10 cellular contexts compared by ENCODE assay signal in genomic region chr9:14992516-14992915, GRCh38.
DNase-seq lines count a peak whose midpoint lies in the region; ATAC-seq, FAIRE-seq and TF ChIP-seq lines count a peak whose summit lies in the region.
"Had no signal": no experiment of that assay in that cellular context is flagged by ENCODE, and none has a peak within 500 bp of the region (broad histone marks: within the 10 kb centered on the region; RNA-seq: fewer than 3 reads in every experiment).

No MANE protein-coding gene starts in this region.

- peak; percentile 62 for DNase-seq in NCI-H2196 (lab: John Stamatoyannopoulos, UW; ENCODE audit: unreplicated experiment)
- DNase-seq in NCI-H2196 treated with DMSO at 0.1 percent for 48 hours (lab: John Stamatoyannopoulos, UW; ENCODE audit: unreplicated experiment), result no peak
- DNase-seq in Panc1 (ENCODE audit: low read depth, low spot score), result no peak
- peak; percentile 15 for DNase-seq in fibroblast of mammary gland (ENCODE audit: low read depth)
- no peak for DNase-seq in GM12891 (ENCODE audit: insufficient read length, low spot score)
- no peak for DNase-seq in Calu3
- DNase-seq in stimulated activated CD8-positive, alpha-beta memory T cell treated with anti-CD3 and anti-CD28 coated beads, Interleukin-4, amount 100 ng/mL, for 48 hours, result no peak

- no peaks in the 10 kb centered on the region for H3K4me1 ChIP-seq in Panc1 (ENCODE audit: control insufficient read depth, insufficient read depth, low read length)
- H3K4me1 ChIP-seq in skeletal muscle satellite cell (ENCODE audit: control insufficient read depth, insufficient read depth, low read length), result no peaks in the 10 kb centered on the region

- BruUV-seq in Panc1 (replicated peaks; lab: Mats Ljungman, UMichigan), result no TSS peak
- BruUV-seq in Calu3 (replicated peaks; lab: Mats Ljungman, UMichigan), result no TSS peak

- no peak for FAIRE-seq in GM12891 (lab: Jason Lieb, UNC)
- FAIRE-seq: colon had no signal

- intact Hi-C loops in Panc1 (cut with micrococcal nuclease; ENCODE audit: unreplicated experiment) (no loop called here), Calu3 (cut with micrococcal nuclease; ENCODE audit: unreplicated experiment) (no loop called here)

- TF ChIP-seq CTCF in Panc1 (IDR thresholded peaks at IDR 0.05) (no peak), fibroblast of mammary gland (conservative IDR thresholded peaks at IDR 0.05; ENCODE audit: control insufficient read depth, insufficient read depth, low read depth, low read length) (no peak), Calu3 (IDR thresholded peaks at IDR 0.05; ENCODE audit: unreplicated experiment) (no peak)

- H3K4me3 Mint-ChIP-seq in Calu3 (ENCODE audit: low read depth, unreplicated experiment), result no peak overlapping the region

- no peak overlapping the region for H3K27ac ChIP-seq in Panc1 (ENCODE audit: low read length)
- H3K27ac ChIP-seq: BLaER1 had no signal

- TF ChIP-seq POLR2A in GM12891 (IDR thresholded peaks at IDR 0.05; ENCODE audit: low read depth, low read length), result no peak

- POLR2A ChIA-PET in Panc1 (lab: Charles Lee), result no interaction called here

- H3K4me3 ChIP-seq in Panc1 (ENCODE audit: low read depth in 2 of 2, low read length in 2 of 2) (peak overlapping the region; percentile 36 to 41), fibroblast of mammary gland (ENCODE audit: control insufficient read depth, low read depth, low read length) (peak overlapping the region; percentile 72), skeletal muscle satellite cell (ENCODE audit: low read length) (peak overlapping the region; percentile 79)
- H3K4me3 ChIP-seq: BLaER1 had no signal

- H3K36me3 Mint-ChIP-seq in Calu3 (ENCODE audit: insufficient read depth, unreplicated experiment), result no peaks in the 10 kb centered on the region

- peak overlapping the region; percentile 83 for H3K4me2 ChIP-seq in skeletal muscle satellite cell (ENCODE audit: low read length)
- H3K4me2 ChIP-seq: BLaER1 had no signal

- H3K9me3 Mint-ChIP-seq in Calu3 (ENCODE audit: low read depth, unreplicated experiment), result no peaks in the 10 kb centered on the region

- peaks cover 28% of the 10 kb centered on the region for H3K27me3 Mint-ChIP-seq in Calu3 (ENCODE audit: unreplicated experiment)

- H3K27me3 ChIP-seq in Panc1 (ENCODE audit: control insufficient read depth, insufficient read depth, low read length) (no peaks in the 10 kb centered on the region), skeletal muscle satellite cell (ENCODE audit: control insufficient read depth, insufficient read depth, low read length) (no peaks in the 10 kb centered on the region)
- H3K27me3 ChIP-seq: BLaER1 had no signal

- no peaks in the 10 kb centered on the region for H3K4me1 Mint-ChIP-seq in Calu3 (ENCODE audit: low read depth, unreplicated experiment)

- ATAC-seq in Panc1, result no peak

- in situ Hi-C loops in Panc1 (cut with HindIII; ENCODE audit: low pct_unique_long_range_greater_than_20kb, low sequenced_read_pairs), result no loop called here

- no peaks in the 10 kb centered on the region for H3K9me3 ChIP-seq in Panc1 (ENCODE audit: control insufficient read depth, insufficient read depth, low read depth, low read length)
- no peaks in the 10 kb centered on the region for H3K9me3 ChIP-seq in skeletal muscle satellite cell (replicated peaks; ENCODE audit: low read length)

- CTCF ChIA-PET in Panc1 (lab: Charles Lee) (no interaction called here), Calu3 (lab: Charles Lee) (no interaction called here)

- no peak overlapping the region for H3K9ac ChIP-seq in skeletal muscle satellite cell (ENCODE audit: low read depth, low read length)
- H3K9ac ChIP-seq: BLaER1 had no signal

- H3K27ac Mint-ChIP-seq in Calu3 (ENCODE audit: unreplicated experiment), result no peak overlapping the region

- no peaks in the 10 kb centered on the region for H3K36me3 ChIP-seq in Panc1 (ENCODE audit: control insufficient read depth, insufficient read depth, low read length)
- H3K36me3 ChIP-seq in skeletal muscle satellite cell (ENCODE audit: insufficient read depth, low read length), result no peaks in the 10 kb centered on the region
- H3K36me3 ChIP-seq: BLaER1 had no signal

TF ChIP-seq in GM12891, 5 proteins besides CTCF, POLR2A, EP300 and RAD21:
- no peak for TF ChIP-seq SPI1 (IDR thresholded peaks at IDR 0.05; ENCODE audit: low read depth, low read length)
- no peak for TF ChIP-seq POU2F2 (IDR thresholded peaks at IDR 0.05; ENCODE audit: low read depth, low read length)
- TF ChIP-seq PAX5 (IDR thresholded peaks at IDR 0.05; ENCODE audit: insufficient read depth, low read length, severe bottlenecking), result no peak
- TF ChIP-seq TAF1 (IDR thresholded peaks at IDR 0.05; ENCODE audit: low read depth, low read length), result no peak
- no peak for TF ChIP-seq POLR2AphosphoS5 (IDR thresholded peaks at IDR 0.05; ENCODE audit: low read depth, low read length)

Comparison
In these comparisons a context has a peak if more than half of its experiments do, and no peak if none do; other contexts are left out.
1. DNase-seq: peak in NCI-H2196 (single experiment) and fibroblast of mammary gland (single experiment); none in NCI-H2196 treated with DMSO at 0.1 percent for 48 hours (single experiment), Panc1 (single experiment), GM12891 (single experiment), Calu3 (single experiment) and stimulated activated CD8-positive, alpha-beta memory T cell treated with anti-CD3 and anti-CD28 coated beads, Interleukin-4, amount 100 ng/mL, for 48 hours (single experiment).
2. Peak in every context shown above with its lines, with median percentiles within 50 percentile points of each other: H3K4me3 ChIP-seq.